In genomic region chr11:65779669-65779918, GRCh38 we compare ENCODE assay signal across 1 cellular context.
TF ChIP-seq lines count a peak whose summit lies in the region.

No MANE protein-coding gene starts in this region.

TF ChIP-seq in HCT116, 20 proteins besides CTCF, POLR2A, EP300 and RAD21 (continued from another document):
- TF ChIP-seq ZBTB33 (IDR thresholded peaks at IDR 0.05; ENCODE audit: extremely low read depth, insufficient replicate concordance, low read length) (no peak), ATF3 (IDR thresholded peaks at IDR 0.05) (no peak), TCF7L2 (IDR thresholded peaks at IDR 0.05; ENCODE audit: borderline replicate concordance, extremely low read depth, insufficient read depth, insufficient read length) (no peak), ZNF274 (IDR thresholded peaks at IDR 0.05; ENCODE audit: low read depth, low read length) (no peak), REST (IDR thresholded peaks at IDR 0.05; ENCODE audit: low read depth) (no peak), POLR2AphosphoS5 (IDR thresholded peaks at IDR 0.05; ENCODE audit: low read depth, low read length) (no peak), EGR1 (IDR thresholded peaks at IDR 0.05; ENCODE audit: low read depth) (no peak), SIN3A (IDR thresholded peaks at IDR 0.05; ENCODE audit: low read depth) (no peak), JUND (IDR thresholded peaks at IDR 0.05) (no peak)
TF ChIP-seq in HCT116: peak in this region for 0.
